ENCODE assay signal across 1 cellular context in the genomic region with DNA sequence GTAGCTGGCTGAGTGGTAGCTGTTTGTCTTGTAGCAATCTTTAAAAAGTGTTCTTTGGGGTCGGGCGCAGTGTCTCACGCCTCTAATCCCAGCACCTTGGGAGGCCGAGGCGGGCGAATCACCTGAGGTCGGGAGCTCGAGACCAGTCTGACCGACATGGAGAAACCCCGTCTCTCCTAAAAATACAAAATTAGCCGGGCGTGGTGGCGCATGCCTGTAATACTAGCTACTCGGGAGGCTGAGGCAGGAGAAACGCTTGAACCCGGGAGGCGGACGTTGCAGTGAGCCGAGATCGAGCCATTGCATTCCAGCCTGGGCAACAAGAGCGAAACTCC.
TF ChIP-seq lines count a peak whose summit lies in the region.

No MANE protein-coding gene starts in this region.

TF ChIP-seq in H1, 55 proteins besides CTCF, POLR2A, EP300 and RAD21:
- peak; percentile 40 for TF ChIP-seq SAP30 (IDR thresholded peaks at IDR 0.05; ENCODE audit: insufficient read depth, insufficient replicate concordance, low read length)
TF ChIP-seq in H1: peak in this region for 1; not testable (repeated sequence) for 54.
